Comparison of ENCODE assay signal across 8 cellular contexts in the genomic region with DNA sequence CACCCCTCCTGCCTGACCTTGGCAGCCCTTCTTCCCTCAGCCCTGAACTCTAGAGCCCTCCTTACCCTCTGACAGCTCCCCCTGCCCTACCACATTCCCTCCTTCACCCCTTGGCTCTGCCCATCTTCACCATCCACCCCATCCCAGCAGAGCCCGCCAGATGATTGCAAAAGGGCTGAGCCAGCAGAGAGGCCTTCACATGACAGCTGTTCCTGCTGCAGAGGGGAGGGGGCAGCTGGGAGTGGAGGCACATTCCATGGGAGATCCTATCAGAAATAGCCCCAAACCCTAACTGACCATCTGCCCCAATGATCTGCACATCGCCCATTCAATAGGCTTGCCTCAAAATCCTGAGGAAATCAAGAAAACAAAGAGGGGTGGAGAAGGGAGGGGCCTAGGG. TPM values are rescaled to one million over a fixed set of nuclear protein-coding genes. Genes with fewer than 3 reads are reported as not detected.
A peak's percentile ranks its signal among the peaks of the same experiment; 100 is the strongest.
DNase-seq lines count a peak whose midpoint lies in the region; ATAC-seq and TF ChIP-seq lines count a peak whose summit lies in the region.

No MANE protein-coding gene starts in this region.

- in situ Hi-C loops in Panc1 (cut with HindIII; ENCODE audit: low pct_unique_long_range_greater_than_20kb, low sequenced_read_pairs): no loop called here

- H3K27me3 Mint-ChIP-seq in Calu3 (ENCODE audit: unreplicated experiment) (no peaks in the 10 kb centered on the region), endodermal cell (ENCODE audit: insufficient read depth) (peaks cover 5% of the 10 kb centered on the region)

- no peak for TF ChIP-seq CTCF in Calu3 (IDR thresholded peaks at IDR 0.05; ENCODE audit: unreplicated experiment)
- no peak for TF ChIP-seq CTCF in Panc1 (IDR thresholded peaks at IDR 0.05)
- no peak for TF ChIP-seq CTCF in endodermal cell (conservative IDR thresholded peaks at IDR 0.05)
- TF ChIP-seq CTCF in prostate gland (IDR thresholded peaks at IDR 0.05): no peak

- peak overlapping the region; percentile 98 for H3K27ac Mint-ChIP-seq in Calu3 (ENCODE audit: unreplicated experiment)
- peak overlapping the region; percentile 69 for H3K27ac Mint-ChIP-seq in endodermal cell

- no peaks in the 10 kb centered on the region for H3K9me3 Mint-ChIP-seq in Calu3 (ENCODE audit: low read depth, unreplicated experiment)
- no peaks in the 10 kb centered on the region for H3K9me3 Mint-ChIP-seq in endodermal cell

- intact Hi-C loops in Calu3 (cut with micrococcal nuclease; ENCODE audit: unreplicated experiment): no loop called here
- intact Hi-C loops in Panc1 (cut with micrococcal nuclease; ENCODE audit: unreplicated experiment): no loop called here
- intact Hi-C loops in prostate gland (cut with DNase I): no loop called here

- H3K36me3 Mint-ChIP-seq in Calu3 (ENCODE audit: insufficient read depth, unreplicated experiment): peaks cover 75% of the 10 kb centered on the region
- peaks cover 27% of the 10 kb centered on the region for H3K36me3 Mint-ChIP-seq in endodermal cell (ENCODE audit: low read depth)

- POLR2A ChIA-PET in Panc1 (lab: Charles Lee): interaction anchor here (1.0 kb wide), 1 partner anchor 114 kb away, joined by 3 read pairs; no protein-coding TSS in a partner anchor

- no peaks in the 10 kb centered on the region for H3K27me3 ChIP-seq in Panc1 (ENCODE audit: control insufficient read depth, insufficient read depth, low read length)
- H3K27me3 ChIP-seq in endodermal cell (ENCODE audit: control insufficient read depth, insufficient read depth, low read length, poor library complexity, severe bottlenecking): no peaks in the 10 kb centered on the region
- no peaks in the 10 kb centered on the region for H3K27me3 ChIP-seq in prostate gland (replicated peaks; ENCODE audit: insufficient read depth)

- DNase-seq in Calu3 (no peak), Panc1 (ENCODE audit: low read depth, low spot score) (no peak), endodermal cell (peak; percentile 58), prostate gland (ENCODE audit: low spot score) (no peak), HUDEP-2 (lab: John Stamatoyannopoulos, UW; ENCODE audit: unreplicated experiment in 76 of 76) (no peak), NCI-H187 treated with DMSO at 0.1 percent for 48 hours (lab: John Stamatoyannopoulos, UW) (no peak)

- H3K9me3 ChIP-seq in Panc1 (ENCODE audit: control insufficient read depth, insufficient read depth, low read depth, low read length) (no peaks in the 10 kb centered on the region), endodermal cell (ENCODE audit: control insufficient read depth, low read length) (no peaks in the 10 kb centered on the region), prostate gland (no peaks in the 10 kb centered on the region)

- H3K27ac ChIP-seq in Panc1 (ENCODE audit: low read length) (peak overlapping the region; percentile 94), endodermal cell (ENCODE audit: low read depth, low read length) (no peak overlapping the region), prostate gland (peak overlapping the region; percentile 91 to 93)

- ATAC-seq in Panc1 (no peak), HG02588 (IDR thresholded peaks at IDR 0.05; ENCODE audit: unreplicated experiment) (no peak), HG02885 (IDR thresholded peaks at IDR 0.05; ENCODE audit: poor library complexity, unreplicated experiment) (no peak)

- H3K4me3 ChIP-seq in Panc1 (ENCODE audit: low read depth in 2 of 2, low read length in 2 of 2) (peak overlapping the region in 1 of 2 experiments; percentile 47; a peak in 1 of 4 replicates), endodermal cell (ENCODE audit: low read length) (no peak overlapping the region), prostate gland (no peak overlapping the region)

- no peak overlapping the region for H3K9ac ChIP-seq in endodermal cell (ENCODE audit: extremely low read depth, low read length, poor library complexity, severe bottlenecking)

- no peak for TF ChIP-seq POLR2A in prostate gland (IDR thresholded peaks at IDR 0.05)

- H3K4me1 Mint-ChIP-seq in Calu3 (ENCODE audit: low read depth, unreplicated experiment) (peaks cover 71% of the 10 kb centered on the region), endodermal cell (peaks cover 67% of the 10 kb centered on the region)

- H3K4me1 ChIP-seq in Panc1 (ENCODE audit: control insufficient read depth, insufficient read depth, low read length) (peaks cover 89% of the 10 kb centered on the region), endodermal cell (ENCODE audit: control insufficient read depth, insufficient read depth, low read length) (peaks cover 32% of the 10 kb centered on the region), prostate gland (replicated peaks) (peaks cover 50% of the 10 kb centered on the region)

- WGBS in endodermal cell (ENCODE audit: insufficient coverage in 1 of 2, insufficient read length in 1 of 2), 2 experiments: 88% methylated on average over 2 of the region's 2 CpGs; no CpG with 5 or more reads in 1 of the 2 experiments
- 92% methylated on average over 2 of the region's 2 CpGs for WGBS in prostate gland

- BruUV-seq in Calu3 (replicated peaks; lab: Mats Ljungman, UMichigan) (no TSS peak), Panc1 (replicated peaks; lab: Mats Ljungman, UMichigan) (no TSS peak)

- peak overlapping the region; percentile 54 for H3K4me3 Mint-ChIP-seq in Calu3 (ENCODE audit: low read depth, unreplicated experiment)
- H3K4me3 Mint-ChIP-seq in endodermal cell: no peak overlapping the region

- peaks cover 5% of the 10 kb centered on the region; the same call in 1 of the 2 replicates for H3K36me3 ChIP-seq in Panc1 (ENCODE audit: control insufficient read depth, insufficient read depth, low read length)
- H3K36me3 ChIP-seq in endodermal cell (ENCODE audit: control insufficient read depth, insufficient read depth, low read length): peaks cover 32% of the 10 kb centered on the region
- H3K36me3 ChIP-seq in prostate gland: peaks cover 0 to under 1% of the 10 kb centered on the region in 2 donors

- CTCF ChIA-PET in Calu3 (lab: Charles Lee): interaction anchor here (1.6 to 2.0 kb wide), 4 partner anchors 10 to 130 kb away, joined by 6 to 24 read pairs (median 12); no protein-coding TSS in a partner anchor
- CTCF ChIA-PET in Panc1 (lab: Charles Lee): interaction anchor here (0.7 kb wide), 1 partner anchor 130 kb away, joined by 6 read pairs; no protein-coding TSS in a partner anchor

RNA-seq across cellular contexts. Expression of gene AHNAK, which starts 7.8 kb away (rescaled TPM):
- total RNA-seq in Calu3 (2022): 246 and 253 TPM in 2 replicates
- total RNA-seq in Panc1 (2021; ENCODE audit: unreplicated experiment): 844 TPM
- polyA plus RNA-seq in Panc1 (2012; ENCODE audit: insufficient read length): 355 TPM
- 100 to 1,000 TPM; 109 to 165 TPM for total RNA-seq in endodermal cell
- 18.4 TPM for polyA plus RNA-seq in endodermal cell (2013, experiment 1 of 2)
- polyA plus RNA-seq in endodermal cell (2013, experiment 2 of 2): 24.8 TPM
- 100 to 1,000 TPM; 367 to 434 TPM for total RNA-seq in prostate gland

RNA-seq across cellular contexts. Expression of gene EEF1G, which starts 19.3 kb away (rescaled TPM):
- total RNA-seq in Calu3 (2022) (970 and 1,189 TPM in 2 replicates), Panc1 (2021; ENCODE audit: unreplicated experiment) (1,119 TPM), endodermal cell (1,000 to 10,000 TPM; 1,705 to 1,818 TPM), prostate gland (1,000 to 10,000 TPM; 1,254 to 2,389 TPM)
- 1,553 TPM for polyA plus RNA-seq in Panc1 (2012; ENCODE audit: insufficient read length)
- polyA plus RNA-seq in endodermal cell (2013, experiment 1 of 2): 2,069 TPM
- 1,897 TPM for polyA plus RNA-seq in endodermal cell (2013, experiment 2 of 2)

RNA-seq across cellular contexts. Expression of gene TUT1, which starts 36.9 kb away (rescaled TPM):
- total RNA-seq in Calu3 (2022) (21.9 and 26.3 TPM in 2 replicates), Panc1 (2021; ENCODE audit: unreplicated experiment) (19.9 TPM), endodermal cell (10 to 100 TPM; 16.0 to 33.5 TPM), prostate gland (10 to 100 TPM; 26.6 to 30.6 TPM)
- 21.9 TPM for polyA plus RNA-seq in Panc1 (2012; ENCODE audit: insufficient read length)
- 22.9 TPM for polyA plus RNA-seq in endodermal cell (2013, experiment 1 of 2)
- polyA plus RNA-seq in endodermal cell (2013, experiment 2 of 2): 19.0 TPM

RNA-seq across cellular contexts. Expression of gene MTA2, which starts 47.3 kb away (rescaled TPM):
- total RNA-seq in Calu3 (2022): 90.4 and 97.2 TPM in 2 replicates
- total RNA-seq in Panc1 (2021; ENCODE audit: unreplicated experiment): 163 TPM
- polyA plus RNA-seq in Panc1 (2012; ENCODE audit: insufficient read length): 129 TPM
- total RNA-seq in endodermal cell: 100 to 1,000 TPM; 131 to 155 TPM
- polyA plus RNA-seq in endodermal cell (2013, experiment 1 of 2): 118 TPM
- polyA plus RNA-seq in endodermal cell (2013, experiment 2 of 2): 114 TPM
- total RNA-seq in prostate gland: 100 to 1,000 TPM in 1 of 2 donors, 10 to 100 TPM in 1; 96.5 to 110 TPM

RNA-seq across cellular contexts. Expression of gene EML3, which starts 58.2 kb away (rescaled TPM):
- total RNA-seq in Calu3 (2022) (43.3 and 51.4 TPM in 2 replicates), Panc1 (2021; ENCODE audit: unreplicated experiment) (88.8 TPM), endodermal cell (10 to 100 TPM; 51.5 to 57.7 TPM), prostate gland (10 to 100 TPM; 50.2 to 80.1 TPM)
- polyA plus RNA-seq in Panc1 (2012; ENCODE audit: insufficient read length): 77.9 TPM
- polyA plus RNA-seq in endodermal cell (2013, experiment 1 of 2): 27.2 TPM
- 23.1 TPM for polyA plus RNA-seq in endodermal cell (2013, experiment 2 of 2)
